In the genomic region with DNA sequence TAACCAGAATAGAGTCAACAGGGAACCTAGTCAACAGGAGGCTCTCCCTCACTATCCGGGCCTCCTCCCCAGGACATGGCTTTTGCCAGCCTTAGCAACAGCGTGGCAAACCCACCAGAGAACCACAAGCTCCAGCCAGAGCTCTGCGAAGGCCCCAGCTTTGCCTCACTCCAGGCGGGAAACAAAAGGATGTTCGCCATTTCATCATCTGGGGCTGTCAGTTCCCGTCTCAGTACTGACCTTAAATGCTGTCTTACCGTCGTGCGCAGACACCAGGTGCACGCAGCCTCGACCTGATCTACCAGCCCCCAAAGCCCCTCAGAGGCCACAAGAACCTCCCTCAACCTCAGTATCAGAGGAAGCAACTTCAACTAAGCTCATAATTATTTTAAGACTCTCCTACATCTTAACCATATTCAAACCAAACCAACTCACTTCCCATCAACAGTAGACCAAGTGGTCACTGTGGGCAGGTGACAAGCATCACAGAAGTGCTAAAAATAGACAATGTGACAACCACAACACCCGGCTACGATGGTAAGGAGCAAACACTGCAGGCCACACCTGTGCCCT, we compare ENCODE assay signal across 8 cellular contexts.
A peak's percentile ranks its signal among the peaks of the same experiment; 100 is the strongest.
DNase-seq lines count a peak whose midpoint lies in the region; ATAC-seq, FAIRE-seq and TF ChIP-seq lines count a peak whose summit lies in the region.

No MANE protein-coding gene starts in this region.

- H3K27me3 ChIP-seq in KMS-11 (ENCODE audit: insufficient read depth, low read depth) (no peaks in the 10 kb centered on the region), left ventricle myocardium inferior (ENCODE audit: low read depth) (no peaks in the 10 kb centered on the region), hepatocyte (no peaks in the 10 kb centered on the region), foreskin keratinocyte (no peaks in the 10 kb centered on the region)

- H3K9me2 ChIP-seq in hepatocyte (replicated peaks; ENCODE audit: insufficient read depth), result no peaks in the 10 kb centered on the region

- peak; percentile 70 for DNase-seq in GM18507 (ENCODE audit: extremely low spot score, insufficient read length, low read depth)
- DNase-seq in memory B cell (ENCODE audit: low spot score in 2 of 2), result no peak
- no peak for DNase-seq in left ventricle myocardium inferior
- no peak for DNase-seq in hepatocyte (ENCODE audit: low spot score)
- DNase-seq in NCI-H446 (lab: John Stamatoyannopoulos, UW), result no peak
- DNase-seq in foreskin keratinocyte, result no peak

- H3K79me2 ChIP-seq in KMS-11 (ENCODE audit: insufficient read depth, low read depth) (peaks cover 86% of the 10 kb centered on the region), hepatocyte (peaks cover 5% of the 10 kb centered on the region)

- TF ChIP-seq CTCF in KMS-11 (conservative IDR thresholded peaks at IDR 0.05; ENCODE audit: low read depth, low read length), result no peak
- no peak for TF ChIP-seq CTCF in left ventricle myocardium inferior (IDR thresholded peaks at IDR 0.05; ENCODE audit: borderline replicate concordance)
- no peak for TF ChIP-seq CTCF in hepatocyte (IDR thresholded peaks at IDR 0.05; ENCODE audit: poor library complexity)
- TF ChIP-seq CTCF in foreskin keratinocyte (conservative IDR thresholded peaks at IDR 0.05), result no peak

- ATAC-seq in GM21529 (IDR thresholded peaks at IDR 0.05; ENCODE audit: unreplicated experiment) (peak; percentile 67), memory B cell (ENCODE audit: low read depth) (peak; percentile 69), foreskin keratinocyte (no peak)

- H3K9me3 ChIP-seq in left ventricle myocardium inferior (replicated peaks), result no peaks in the 10 kb centered on the region
- H3K9me3 ChIP-seq in hepatocyte (ENCODE audit: low read depth), result no peaks in the 10 kb centered on the region

- peak overlapping the region; percentile 64 for H3K9ac ChIP-seq in KMS-11

- FAIRE-seq in GM18507 (lab: Jason Lieb, UNC), result peak; percentile 100

- H2AFZ ChIP-seq in KMS-11 (ENCODE audit: low read depth) (no peak overlapping the region), hepatocyte (no peak overlapping the region)

- peaks cover 66% of the 10 kb centered on the region for H3K4me1 Mint-ChIP-seq in memory B cell

- 86% methylated on average over 13 of the region's 13 CpGs for whole genome bisulfite sequencing in hepatocyte (ENCODE audit: low lambda C conversion rate, missing lambda C conversion rate)

- no peaks in the 10 kb centered on the region for H4K20me1 ChIP-seq in KMS-11 (ENCODE audit: insufficient read depth)
- no peaks in the 10 kb centered on the region for H4K20me1 ChIP-seq in hepatocyte (ENCODE audit: insufficient read depth, poor library complexity, severe bottlenecking)

- H3K36me3 ChIP-seq in KMS-11 (ENCODE audit: insufficient read depth), result peaks cover 4% of the 10 kb centered on the region; the same call in 1 of the 2 replicates
- no peaks in the 10 kb centered on the region for H3K36me3 ChIP-seq in left ventricle myocardium inferior
- no peaks in the 10 kb centered on the region for H3K36me3 ChIP-seq in hepatocyte (replicated peaks; ENCODE audit: insufficient read depth, low read depth)

- no peaks in the 10 kb centered on the region for H3K9me3 Mint-ChIP-seq in memory B cell

- peaks cover 6% of the 10 kb centered on the region for H3K36me3 Mint-ChIP-seq in memory B cell

- H3K4me1 ChIP-seq in KMS-11 (ENCODE audit: low read depth, poor library complexity, severe bottlenecking) (peaks cover 95% of the 10 kb centered on the region), left ventricle myocardium inferior (peaks cover 6% of the 10 kb centered on the region), hepatocyte (ENCODE audit: insufficient read depth) (no peaks in the 10 kb centered on the region), foreskin keratinocyte (no peaks in the 10 kb centered on the region)

- peak overlapping the region; percentile 56 for H3K4me3 Mint-ChIP-seq in memory B cell

- peak overlapping the region; percentile 86 for H3K27ac Mint-ChIP-seq in memory B cell

- H3K4me2 ChIP-seq in KMS-11 (peak overlapping the region; percentile 99), hepatocyte (no peak overlapping the region)

- H3K4me3 ChIP-seq in KMS-11 (IDR thresholded peaks at IDR 0.05; ENCODE audit: insufficient read depth, low read depth, low read length) (no peak overlapping the region), left ventricle myocardium inferior (no peak overlapping the region), hepatocyte (no peak overlapping the region)

- no peaks in the 10 kb centered on the region for H3K27me3 Mint-ChIP-seq in memory B cell

- H3K27ac ChIP-seq in KMS-11 (peak overlapping the region; percentile 93), left ventricle myocardium inferior (replicated peaks) (no peak overlapping the region), hepatocyte (no peak overlapping the region), foreskin keratinocyte (no peak overlapping the region)

- intact Hi-C loops in left ventricle myocardium inferior (cut with micrococcal nuclease), result no loop called here
